ENCODE assay signal across 8 cellular contexts in genomic region chr11:69088676-69089146, GRCh38. TPM values are rescaled to one million over a fixed set of nuclear protein-coding genes. Genes with fewer than 3 reads are reported as not detected.
DNase-seq lines count a peak whose midpoint lies in the region; ATAC-seq, FAIRE-seq and TF ChIP-seq lines count a peak whose summit lies in the region.

No MANE protein-coding gene starts in this region.

- no peak overlapping the region for H4K12ac ChIP-seq in trophoblast cell (ENCODE audit: low read depth, low read length)

- ATAC-seq in HG03039 (IDR thresholded peaks at IDR 0.05; ENCODE audit: unreplicated experiment) = no peak

- no peaks in the 10 kb centered on the region for H3F3A ChIP-seq in DOHH2 (ENCODE audit: control insufficient read depth, insufficient read depth)

- H3K18ac ChIP-seq in trophoblast cell (ENCODE audit: low read length) = no peak overlapping the region

- H3K79me1 ChIP-seq in trophoblast cell (ENCODE audit: low read length) = no peaks in the 10 kb centered on the region

- H2BK120ac ChIP-seq in trophoblast cell (ENCODE audit: insufficient read depth, low read length, poor library complexity) = no peak overlapping the region

- no peak overlapping the region for H4K91ac ChIP-seq in trophoblast cell (ENCODE audit: low read depth, low read length)

- H2BK5ac ChIP-seq in trophoblast cell (ENCODE audit: low read depth, low read length, poor library complexity) = no peak overlapping the region

- H3K4me3 ChIP-seq in DOHH2 (ENCODE audit: low read length) = no peak overlapping the region
- H3K4me3 ChIP-seq in LNCaP clone FGC (ENCODE audit: low read depth, low read length) = no peak overlapping the region
- H3K4me3 ChIP-seq in trophoblast cell (ENCODE audit: low read depth, low read length) = no peak overlapping the region

- H3K9me3 ChIP-seq in DOHH2 (ENCODE audit: control insufficient read depth, insufficient read depth, low read length) (no peaks in the 10 kb centered on the region), trophoblast cell (ENCODE audit: insufficient read depth, low read depth, low read length) (peaks cover 1% of the 10 kb centered on the region)

- peak; percentile 80 for TF ChIP-seq CTCF in DOHH2 (IDR thresholded peaks at IDR 0.05; ENCODE audit: low read depth, low read length, poor library complexity, severe bottlenecking)
- peak; percentile 88 for TF ChIP-seq CTCF in LNCaP clone FGC (IDR thresholded peaks at IDR 0.05; ENCODE audit: control insufficient read depth, extremely low read depth, insufficient read depth)

- no peak overlapping the region for H3K27ac ChIP-seq in DOHH2 (ENCODE audit: low read depth, low read length)
- H3K27ac ChIP-seq in trophoblast cell (ENCODE audit: low read depth, low read length) = no peak overlapping the region

- H3K23ac ChIP-seq in trophoblast cell (ENCODE audit: low read length) = no peak overlapping the region

- H3K4ac ChIP-seq in trophoblast cell (ENCODE audit: low read depth, low read length) = no peak overlapping the region

- no peak overlapping the region for H4K8ac ChIP-seq in trophoblast cell (ENCODE audit: low read depth, low read length)

- no peak overlapping the region for H3K14ac ChIP-seq in trophoblast cell (ENCODE audit: low read length)

- no CpG with 5 or more reads among the region's 11 CpGs for WGBS in trophoblast cell (ENCODE audit: extremely low coverage, insufficient coverage, insufficient read length)

- peaks cover 10% of the 10 kb centered on the region; the same call in 1 of the 2 replicates for H4K20me1 ChIP-seq in DOHH2 (ENCODE audit: control insufficient read depth, insufficient read depth, low read depth, low read length)

- peak; percentile 95 for FAIRE-seq in urothelium cell line (lab: Jason Lieb, UNC)

- H3K4me2 ChIP-seq in DOHH2 (ENCODE audit: low read length) = no peak overlapping the region
- H3K4me2 ChIP-seq in trophoblast cell (ENCODE audit: low read length) = no peak overlapping the region

- H2AFZ ChIP-seq in trophoblast cell (ENCODE audit: insufficient read depth, low read length, poor library complexity) = no peak overlapping the region

- H3K4me1 ChIP-seq in DOHH2 (ENCODE audit: control insufficient read depth, low read length) = peaks cover 4% of the 10 kb centered on the region; the same call in 1 of the 2 replicates
- peaks cover 0 to 2% of the 10 kb centered on the region in 2 experiments for H3K4me1 ChIP-seq in trophoblast cell (ENCODE audit: control insufficient read depth in 1 of 2, insufficient read depth in 2 of 2, low read length in 2 of 2)

- no peaks in the 10 kb centered on the region for H3K9me2 ChIP-seq in DOHH2 (replicated peaks; ENCODE audit: control insufficient read depth, low read length)

- H3K27me3 ChIP-seq in DOHH2 (ENCODE audit: control insufficient read depth, low read length) (no peaks in the 10 kb centered on the region), trophoblast cell (ENCODE audit: insufficient read depth, low read length) (no peaks in the 10 kb centered on the region)

- DNase-seq in LNCaP clone FGC (ENCODE audit: low read depth) (peak; percentile 53), SHP77 treated with DMSO at 0.1 percent for 48 hours (lab: John Stamatoyannopoulos, UW) (peak; percentile 57), glomerular endothelial cell (ENCODE audit: extremely low read depth, low read depth, low spot score) (peak; percentile 20), trophoblast cell (peak; percentile 74 to 92), urothelium cell line (ENCODE audit: low spot score) (peak; percentile 85)
- DNase-seq in activated naive CD4-positive, alpha-beta T cell treated with Interleukin-2 at 50 U/mL for 16 hours = peak; percentile 52

- no peak overlapping the region for H2AK5ac ChIP-seq in trophoblast cell (ENCODE audit: low read length)

- no peak overlapping the region for H3K9ac ChIP-seq in trophoblast cell (ENCODE audit: low read length)

- peaks cover 13% of the 10 kb centered on the region; the same call in 1 of the 2 replicates for H3K36me3 ChIP-seq in DOHH2 (ENCODE audit: control insufficient read depth, low read length)
- peaks cover 8 to 15% of the 10 kb centered on the region in 2 experiments for H3K36me3 ChIP-seq in trophoblast cell (ENCODE audit: control insufficient read depth in 1 of 2, insufficient read depth in 2 of 2, low read length in 2 of 2)

- no peak overlapping the region for H2BK12ac ChIP-seq in trophoblast cell (ENCODE audit: low read length)

- H3K79me2 ChIP-seq in DOHH2 (ENCODE audit: control insufficient read depth, low read length) = no peaks in the 10 kb centered on the region
- no peaks in the 10 kb centered on the region for H3K79me2 ChIP-seq in trophoblast cell (ENCODE audit: control insufficient read depth, insufficient read depth, low read length, poor library complexity)

RNA-seq across cellular contexts. Expression of gene TPCN2, which starts 40.0 kb away (rescaled TPM):
- 7.8 and 19.7 TPM in 2 replicates for total RNA-seq in glomerular endothelial cell
- 5.2 TPM in 2 replicates for polyA plus RNA-seq in trophoblast cell (2013)

Comparison
In these comparisons a context has a peak if more than half of its experiments do, and no peak if none do; other contexts are left out.
1. DNase-seq: peak in every context shown above with its lines; median percentile 85 in urothelium cell line; 83 in trophoblast cell; 57 in SHP77 treated with DMSO at 0.1 percent for 48 hours; 53 in LNCaP clone FGC; 52 in activated naive CD4-positive, alpha-beta T cell treated with Interleukin-2 at 50 U/mL for 16 hours; 20 in glomerular endothelial cell.